Comparison of ENCODE assay signal across 8 cellular contexts in genomic region chr4:113683143-113683542, GRCh38.
DNase-seq lines count a peak whose midpoint lies in the region; ATAC-seq and TF ChIP-seq lines count a peak whose summit lies in the region.

No MANE protein-coding gene starts in this region.

- H3K9me3 ChIP-seq in SU-DHL-6 (ENCODE audit: insufficient read depth, low read length) = no peaks in the 10 kb centered on the region
- no peaks in the 10 kb centered on the region for H3K9me3 ChIP-seq in adipocyte (ENCODE audit: control insufficient read depth, low read length)

- no peak overlapping the region for H3K9ac ChIP-seq in SU-DHL-6 (ENCODE audit: low read length)
- peak overlapping the region; percentile 22 for H3K9ac ChIP-seq in adipocyte (ENCODE audit: low read length)

- ATAC-seq in GM19324 (IDR thresholded peaks at IDR 0.05; ENCODE audit: low FRiP score, unreplicated experiment) (peak; percentile 98), HG03039 (IDR thresholded peaks at IDR 0.05; ENCODE audit: unreplicated experiment) (peak; percentile 98)

- H2AFZ ChIP-seq in SU-DHL-6 (ENCODE audit: low read depth, low read length, severe bottlenecking) = no peak overlapping the region

- peak overlapping the region; percentile 15; the same call in 1 of the 2 replicates for H3K27ac ChIP-seq in SU-DHL-6 (ENCODE audit: low read depth, low read length)

- H3K36me3 ChIP-seq in SU-DHL-6 (ENCODE audit: low read length) (0 out of 2 replicates have a peak, but pooled peaks cover 2% of the 10 kb centered on the region), adipocyte (ENCODE audit: control insufficient read depth, insufficient read depth, low read length, severe bottlenecking) (peaks cover 24% of the 10 kb centered on the region)

- H3F3A ChIP-seq in SU-DHL-6 (ENCODE audit: insufficient read depth) = no peaks in the 10 kb centered on the region

- H3K79me2 ChIP-seq in SU-DHL-6 (ENCODE audit: insufficient read depth, low read length) = no peaks in the 10 kb centered on the region

- peak overlapping the region; percentile 14 for H3K4me2 ChIP-seq in SU-DHL-6 (ENCODE audit: low read depth, low read length, poor library complexity, severe bottlenecking)

- H3K4me3 ChIP-seq in SU-DHL-6 (ENCODE audit: insufficient read depth, low read length, poor library complexity, severe bottlenecking) (no peak overlapping the region), adipocyte (ENCODE audit: low read length) (no peak overlapping the region)

- H4K20me1 ChIP-seq in SU-DHL-6 (ENCODE audit: low read depth, low read length) = no peaks in the 10 kb centered on the region

- intact Hi-C loops in posterior cingulate gyrus (cut with DNase I) = no loop called here

- H3K27me3 ChIP-seq in SU-DHL-6 (ENCODE audit: low read length) (no peaks in the 10 kb centered on the region), adipocyte (replicated peaks; ENCODE audit: control insufficient read depth, insufficient read depth, low read length) (no peaks in the 10 kb centered on the region)

- DNase-seq in adipocyte (ENCODE audit: low read depth) (no peak), HCEC 1CT (no peak), NCI-H82 (lab: John Stamatoyannopoulos, UW) (no peak), posterior cingulate gyrus (no peak)
- peak; percentile 56 to 62 for DNase-seq in stimulated activated CD4-positive, alpha-beta T cell treated with anti-CD3 and anti-CD28 coated beads, Interleukin-4, amount 100 ng/mL, for 48 hours (ENCODE audit: low read depth in 2 of 2)

- TF ChIP-seq CTCF in SU-DHL-6 (IDR thresholded peaks at IDR 0.05; ENCODE audit: insufficient read depth, low read length, poor library complexity, severe bottlenecking) = no peak

- H3K9me2 ChIP-seq in SU-DHL-6 (replicated peaks; ENCODE audit: insufficient read depth, low read length) = no peaks in the 10 kb centered on the region

- H3K4me1 ChIP-seq in adipocyte (ENCODE audit: control insufficient read depth, insufficient read depth, low read length) = peaks cover 67% of the 10 kb centered on the region

Comparison
In these comparisons a context has a peak if more than half of its experiments do, and no peak if none do; other contexts are left out.
1. DNase-seq: peak in stimulated activated CD4-positive, alpha-beta T cell treated with anti-CD3 and anti-CD28 coated beads, Interleukin-4, amount 100 ng/mL, for 48 hours (2 of 2); none in adipocyte (single experiment), HCEC 1CT (single experiment), NCI-H82 (single experiment) and posterior cingulate gyrus (0 of 10).